Comparison of ENCODE assay signal across 9 cellular contexts in the genomic region with DNA sequence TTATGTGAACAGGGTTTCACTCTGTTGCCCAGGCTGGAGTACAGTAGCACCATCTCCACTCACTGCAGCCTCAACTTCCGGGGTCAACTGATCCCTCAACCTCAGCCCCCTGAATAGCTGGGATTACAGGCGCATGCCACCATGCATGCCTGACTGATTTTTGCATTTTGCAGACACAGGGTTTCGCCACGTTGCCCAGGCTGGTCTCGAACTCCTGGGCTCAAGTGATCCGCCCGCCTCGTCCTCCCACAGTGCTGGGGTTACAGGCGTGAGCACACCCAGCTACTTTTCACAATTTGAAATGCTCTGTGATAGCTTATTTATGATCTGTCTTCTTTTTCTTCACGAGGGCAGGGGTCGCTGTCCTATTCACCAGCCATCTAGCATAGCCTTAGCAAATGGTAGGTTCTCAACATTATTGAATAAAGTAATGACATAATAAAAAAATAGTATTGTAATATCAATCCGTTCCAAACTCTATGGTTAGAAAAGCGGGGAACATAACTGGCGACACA. TPM values are rescaled to one million over a fixed set of nuclear protein-coding genes. Genes with fewer than 3 reads are reported as not detected.
DNase-seq lines count a peak whose midpoint lies in the region; ATAC-seq and TF ChIP-seq lines count a peak whose summit lies in the region.
"Had no signal": no experiment of that assay in that cellular context is flagged by ENCODE, and none has a peak within 500 bp of the region (broad histone marks: within the 10 kb centered on the region; RNA-seq: fewer than 3 reads in every experiment).

No MANE protein-coding gene starts in this region.

- H3K9me3 ChIP-seq in prostate gland, result no peaks in the 10 kb centered on the region

- no peaks in the 10 kb centered on the region for H3K36me3 ChIP-seq in prostate gland

- no peak for TF ChIP-seq POLR2A in prostate gland (IDR thresholded peaks at IDR 0.05)

- intact Hi-C loops in prostate gland (cut with DNase I), result no loop called here

- H3K4me3 Mint-ChIP-seq in stimulated activated naive CD8-positive, alpha-beta T cell treated with anti-CD3 and anti-CD28 coated beads, Interleukin-15, Interleukin-2, amounts not matched to agents 100 ng/mL and 50 ng/mL, for 24 hours, result peak overlapping the region; percentile 98
- H3K4me3 Mint-ChIP-seq in activated naive CD8-positive, alpha-beta T cell treated with anti-CD3 and anti-CD28 coated beads for 36 hours, result no peak overlapping the region
- peak overlapping the region; percentile 84 for H3K4me3 Mint-ChIP-seq in mesothelial cell of epicardium

- H3K9me3 Mint-ChIP-seq in stimulated activated naive CD8-positive, alpha-beta T cell treated with anti-CD3 and anti-CD28 coated beads, Interleukin-15, Interleukin-2, amounts not matched to agents 100 ng/mL and 50 ng/mL, for 24 hours, result no peaks in the 10 kb centered on the region
- H3K9me3 Mint-ChIP-seq in activated naive CD8-positive, alpha-beta T cell treated with anti-CD3 and anti-CD28 coated beads for 36 hours, result no peaks in the 10 kb centered on the region
- H3K9me3 Mint-ChIP-seq in mesothelial cell of epicardium, result no peaks in the 10 kb centered on the region
- H3K9me3 Mint-ChIP-seq: activated naive CD4-positive, alpha-beta T cell treated with anti-CD3 and anti-CD28 coated beads, Interleukin-2, amount 50 U/mL, for 72 hours had no signal

- H3K27me3 Mint-ChIP-seq in stimulated activated naive CD8-positive, alpha-beta T cell treated with anti-CD3 and anti-CD28 coated beads, Interleukin-15, Interleukin-2, amounts not matched to agents 100 ng/mL and 50 ng/mL, for 24 hours, result no peaks in the 10 kb centered on the region
- no peaks in the 10 kb centered on the region for H3K27me3 Mint-ChIP-seq in activated naive CD8-positive, alpha-beta T cell treated with anti-CD3 and anti-CD28 coated beads for 36 hours
- H3K27me3 Mint-ChIP-seq in mesothelial cell of epicardium (ENCODE audit: low read depth), result no peaks in the 10 kb centered on the region

- H3K27ac Mint-ChIP-seq in stimulated activated naive CD8-positive, alpha-beta T cell treated with anti-CD3 and anti-CD28 coated beads, Interleukin-15, Interleukin-2, amounts not matched to agents 100 ng/mL and 50 ng/mL, for 24 hours, result peak overlapping the region; percentile 91
- H3K27ac Mint-ChIP-seq in activated naive CD8-positive, alpha-beta T cell treated with anti-CD3 and anti-CD28 coated beads for 36 hours, result peak overlapping the region; percentile 95
- H3K27ac Mint-ChIP-seq in mesothelial cell of epicardium, result no peak overlapping the region

- no peak overlapping the region for H3K4me3 ChIP-seq in prostate gland

- TF ChIP-seq CTCF in mesothelial cell of epicardium (IDR thresholded peaks at IDR 0.05; ENCODE audit: unreplicated experiment), result no peak
- no peak for TF ChIP-seq CTCF in prostate gland (IDR thresholded peaks at IDR 0.05)

- peaks cover 66% of the 10 kb centered on the region for H3K4me1 Mint-ChIP-seq in stimulated activated naive CD8-positive, alpha-beta T cell treated with anti-CD3 and anti-CD28 coated beads, Interleukin-15, Interleukin-2, amounts not matched to agents 100 ng/mL and 50 ng/mL, for 24 hours (ENCODE audit: low read depth)
- H3K4me1 Mint-ChIP-seq in activated naive CD8-positive, alpha-beta T cell treated with anti-CD3 and anti-CD28 coated beads for 36 hours, result peaks cover 53% of the 10 kb centered on the region
- H3K4me1 Mint-ChIP-seq in mesothelial cell of epicardium, result peaks cover 46% of the 10 kb centered on the region

- DNase-seq in stimulated activated naive CD8-positive, alpha-beta T cell treated with anti-CD3 and anti-CD28 coated beads, Interleukin-15, Interleukin-2, amounts not matched to agents 100 U/mL and 50 U/mL, for 24 hours, result no peak
- no peak for DNase-seq in activated naive CD8-positive, alpha-beta T cell treated with anti-CD3 and anti-CD28 coated beads for 36 hours
- DNase-seq in mesothelial cell of epicardium (ENCODE audit: low spot score in 2 of 2, unreplicated experiment in 2 of 2) (no peak), NCI-H1105 treated with DMSO at 0.1 percent for 48 hours (lab: John Stamatoyannopoulos, UW) (no peak), NCI-H345 treated with DMSO at 0.1 percent for 48 hours (lab: John Stamatoyannopoulos, UW; ENCODE audit: unreplicated experiment) (no peak), prostate gland (ENCODE audit: low spot score) (no peak)

- H3K27me3 ChIP-seq in prostate gland (replicated peaks; ENCODE audit: insufficient read depth), result no peaks in the 10 kb centered on the region

- peaks cover 40% of the 10 kb centered on the region for H3K36me3 Mint-ChIP-seq in stimulated activated naive CD8-positive, alpha-beta T cell treated with anti-CD3 and anti-CD28 coated beads, Interleukin-15, Interleukin-2, amounts not matched to agents 100 ng/mL and 50 ng/mL, for 24 hours (ENCODE audit: low read depth)
- peaks cover 36% of the 10 kb centered on the region for H3K36me3 Mint-ChIP-seq in activated naive CD8-positive, alpha-beta T cell treated with anti-CD3 and anti-CD28 coated beads for 36 hours
- peaks cover 17% of the 10 kb centered on the region for H3K36me3 Mint-ChIP-seq in mesothelial cell of epicardium

- WGBS in prostate gland, result 79% methylated on average over 14 of the region's 14 CpGs

- peaks cover 5% of the 10 kb centered on the region for H3K4me1 ChIP-seq in prostate gland (replicated peaks)

- ATAC-seq in stimulated activated naive CD8-positive, alpha-beta T cell treated with anti-CD3 and anti-CD28 coated beads, Interleukin-15, Interleukin-2, amounts not matched to agents 100 U/mL and 50 U/mL, for 24 hours, result no peak
- ATAC-seq in GM18498 (IDR thresholded peaks at IDR 0.05; ENCODE audit: unreplicated experiment), result no peak

- peak overlapping the region in 1 of 2 donors; percentile 67 for H3K27ac ChIP-seq in prostate gland

RNA-seq across cellular contexts. Expression of gene DDX47, which starts 0.5 kb away (rescaled TPM):
- 100 to 1,000 TPM in 1 of 2 experiments, 10 to 100 TPM in 1; 98.5 to 107 TPM for total RNA-seq in activated naive CD8-positive, alpha-beta T cell treated with anti-CD3 and anti-CD28 coated beads for 36 hours
- total RNA-seq in mesothelial cell of epicardium (69.3 to 70.8 TPM (median 70.4 TPM) in 3 replicates), prostate gland (10 to 100 TPM; 44.6 to 74.8 TPM)

RNA-seq across cellular contexts. Expression of gene APOLD1, which starts 27.2 kb away (rescaled TPM):
- total RNA-seq in activated naive CD8-positive, alpha-beta T cell treated with anti-CD3 and anti-CD28 coated beads for 36 hours, result 1 to 10 TPM; 2.3 to 3.1 TPM
- 3.0 to 5.1 TPM (median 3.9 TPM) in 3 replicates for total RNA-seq in mesothelial cell of epicardium
- total RNA-seq in prostate gland, result 10 to 100 TPM; 10.7 to 16.1 TPM
